Comparison of ENCODE assay signal across 22 cellular contexts in genomic region chr11:123924027-123924426, GRCh38. TPM values are rescaled to one million over a fixed set of nuclear protein-coding genes. Genes with fewer than 3 reads are reported as not detected.
DNase-seq lines count a peak whose midpoint lies in the region; ATAC-seq and TF ChIP-seq lines count a peak whose summit lies in the region.
"Had no signal": no experiment of that assay in that cellular context is flagged by ENCODE, and none has a peak within 500 bp of the region (broad histone marks: within the 10 kb centered on the region; RNA-seq: fewer than 3 reads in every experiment).

No MANE protein-coding gene starts in this region.

- H3K36me3 ChIP-seq in upper lobe of right lung (no peaks in the 10 kb centered on the region), Peyer's patch (no peaks in the 10 kb centered on the region)
- H3K36me3 ChIP-seq: BLaER1 treated with 17β-estradiol and CSF1 and Interleukin-3, amounts not matched to agents 10 nM and 100 nM had no signal

- H3K4me3 ChIP-seq in upper lobe of right lung (no peak overlapping the region), Peyer's patch (no peak overlapping the region)
- H3K4me3 ChIP-seq: BLaER1 treated with 17β-estradiol and CSF1 and Interleukin-3, amounts not matched to agents 10 nM and 100 nM; PC-9 had no signal

- H3K27me3 ChIP-seq in foreskin keratinocyte (no peaks in the 10 kb centered on the region), upper lobe of right lung (no peaks in the 10 kb centered on the region), Peyer's patch (no peaks in the 10 kb centered on the region)
- H3K27me3 ChIP-seq: BLaER1 treated with 17β-estradiol and CSF1 and Interleukin-3, amounts not matched to agents 10 nM and 100 nM had no signal

- TF ChIP-seq CTCF in foreskin keratinocyte (conservative IDR thresholded peaks at IDR 0.05) (no peak), upper lobe of right lung (IDR thresholded peaks at IDR 0.05) (no peak), Peyer's patch (IDR thresholded peaks at IDR 0.05) (no peak)

- DNase-seq in NCI-H526 (lab: John Stamatoyannopoulos, UW), result peak; percentile 63 to 84
- peak in 1 of 2 donors; percentile 26 for DNase-seq in foreskin keratinocyte
- DNase-seq in upper lobe of right lung, result no peak
- DNase-seq in EL, result no peak
- no peak for DNase-seq in Peyer's patch
- DNase-seq: 8988T; CD4-positive, alpha-beta memory T cell; GF-D8; Karpas-422; NCI-H1417; NCI-H1694 treated with DMSO at 0.1 percent for 48 hours; NCI-H2081 treated with DMSO at 0.1 percent for 48 hours; NCI-H2171 treated with DMSO at 0.1 percent for 48 hours; NCI-H446; NCI-H69; PC-9; SIG-M5; SK-N-SH had no signal

- ATAC-seq in GM18499 (IDR thresholded peaks at IDR 0.05; ENCODE audit: insufficient read depth, unreplicated experiment) (peak; percentile 74), GM21367 (IDR thresholded peaks at IDR 0.05; ENCODE audit: unreplicated experiment) (peak; percentile 57), foreskin keratinocyte (peak; percentile 28), upper lobe of right lung (no peak)

- H3K9me3 ChIP-seq in upper lobe of right lung, result no peaks in the 10 kb centered on the region
- H3K9me3 ChIP-seq in Peyer's patch, result no peaks in the 10 kb centered on the region
- H3K9me3 ChIP-seq: BLaER1 treated with 17β-estradiol and CSF1 and Interleukin-3, amounts not matched to agents 10 nM and 100 nM; SK-N-SH had no signal

- H3K27ac ChIP-seq in foreskin keratinocyte, result no peak overlapping the region
- no peak overlapping the region for H3K27ac ChIP-seq in upper lobe of right lung
- no peak overlapping the region for H3K27ac ChIP-seq in Peyer's patch
- H3K27ac ChIP-seq: BLaER1 treated with 17β-estradiol and CSF1 and Interleukin-3, amounts not matched to agents 10 nM and 100 nM; PC-9 had no signal

- intact Hi-C loops in upper lobe of right lung (cut with DNase I), result no loop called here

- no peak for TF ChIP-seq POLR2A in Peyer's patch (IDR thresholded peaks at IDR 0.05)

- H3K4me1 ChIP-seq in foreskin keratinocyte, result no peaks in the 10 kb centered on the region
- H3K4me1 ChIP-seq in upper lobe of right lung, result no peaks in the 10 kb centered on the region
- H3K4me1 ChIP-seq in Peyer's patch, result no peaks in the 10 kb centered on the region
- H3K4me1 ChIP-seq: BLaER1 treated with 17β-estradiol and CSF1 and Interleukin-3, amounts not matched to agents 10 nM and 100 nM had no signal

RNA-seq across cellular contexts. Expression of gene OR4D5, which starts 15.4 kb away (rescaled TPM):
- not detected in 2 replicates for total RNA-seq in foreskin keratinocyte
- not detected in 2 replicates for polyA plus RNA-seq in foreskin keratinocyte
- total RNA-seq in upper lobe of right lung, result not detected
- not detected for total RNA-seq in Peyer's patch
- total RNA-seq: CD4-positive, alpha-beta memory T cell; M059J; PC-9 had no signal
- polyA plus RNA-seq: CD4-positive, alpha-beta memory T cell; SK-N-SH had no signal

RNA-seq across cellular contexts. Expression of gene OR6T1, which starts 19.6 kb away (rescaled TPM):
- total RNA-seq in foreskin keratinocyte, result not detected in 2 replicates
- polyA plus RNA-seq in foreskin keratinocyte, result not detected in 2 replicates
- total RNA-seq in upper lobe of right lung, result not detected
- total RNA-seq in Peyer's patch, result not detected
- total RNA-seq: CD4-positive, alpha-beta memory T cell; M059J; PC-9 had no signal
- polyA plus RNA-seq: CD4-positive, alpha-beta memory T cell; SK-N-SH had no signal

RNA-seq across cellular contexts. Expression of gene OR8D4, which starts 22.1 kb away (rescaled TPM):
- not detected in 2 replicates for total RNA-seq in foreskin keratinocyte
- polyA plus RNA-seq in foreskin keratinocyte, result not detected in 2 replicates
- total RNA-seq in upper lobe of right lung, result not detected
- not detected for total RNA-seq in Peyer's patch
- total RNA-seq: CD4-positive, alpha-beta memory T cell; M059J; PC-9 had no signal
- polyA plus RNA-seq: CD4-positive, alpha-beta memory T cell; SK-N-SH had no signal

RNA-seq across cellular contexts. Expression of gene TMEM225, which starts 38.6 kb away (rescaled TPM):
- not detected in 2 replicates for total RNA-seq in foreskin keratinocyte
- not detected in 2 replicates for polyA plus RNA-seq in foreskin keratinocyte
- total RNA-seq in upper lobe of right lung, result not detected
- total RNA-seq in Peyer's patch, result not detected
- total RNA-seq: CD4-positive, alpha-beta memory T cell; M059J; PC-9 had no signal
- polyA plus RNA-seq: CD4-positive, alpha-beta memory T cell; SK-N-SH had no signal

RNA-seq across cellular contexts. Expression of gene OR10S1, which starts 53.6 kb away (rescaled TPM):
- total RNA-seq in foreskin keratinocyte, result not detected in 2 replicates
- polyA plus RNA-seq in foreskin keratinocyte, result not detected in 2 replicates
- not detected for total RNA-seq in upper lobe of right lung
- total RNA-seq in Peyer's patch, result not detected
- total RNA-seq: CD4-positive, alpha-beta memory T cell; M059J; PC-9 had no signal
- polyA plus RNA-seq: CD4-positive, alpha-beta memory T cell; SK-N-SH had no signal

Comparison
In these comparisons a context has a peak if more than half of its experiments do, and no peak if none do; other contexts are left out.
1. DNase-seq: peak in NCI-H526 (2 of 2); none in upper lobe of right lung (single experiment), EL (single experiment) and Peyer's patch (0 of 3).